ENCODE assay signal across 23 cellular contexts in the genomic region with DNA sequence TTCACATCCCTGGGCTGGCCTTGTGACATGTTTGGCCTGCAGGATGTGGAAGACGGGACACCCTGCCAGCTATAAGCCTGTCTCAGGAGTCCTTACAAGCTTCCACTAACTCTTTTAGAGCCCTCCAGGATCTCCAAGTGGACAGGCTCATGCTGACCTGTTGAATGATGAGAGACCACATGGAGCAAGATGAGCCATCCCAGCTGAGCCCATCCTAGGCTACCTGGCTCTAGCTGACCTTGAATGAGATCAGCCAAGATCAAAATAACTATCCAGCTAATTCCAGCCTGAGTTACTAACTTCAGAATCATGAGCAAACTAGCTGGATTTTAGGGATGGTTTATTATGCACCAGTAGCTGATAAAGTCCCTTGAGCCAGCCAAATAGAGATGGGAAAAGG.
"Had no signal": no experiment of that assay in that cellular context is flagged by ENCODE, and none has a peak within 500 bp of the region (broad histone marks: within the 10 kb centered on the region; RNA-seq: fewer than 3 reads in every experiment).

No MANE protein-coding gene starts in this region.

- H3K4me3 Mint-ChIP-seq: dendritic cell treated with granulocyte-macrophage colony-stimulating factor and Interleukin-4, amounts not matched to agents 40 ng/mL and 50 ng/mL, for 4 days; mesothelial cell of epicardium had no signal

- H3K27me3 ChIP-seq: colonic mucosa, esophagus muscularis mucosa, foreskin keratinocyte, gastrocnemius medialis had no signal

- H3K4me3 ChIP-seq: colonic mucosa, dorsolateral prefrontal cortex, esophagus muscularis mucosa, gastrocnemius medialis, heart right ventricle, left ventricle myocardium inferior, lower lobe of right lung, mucosa of descending colon had no signal

- FAIRE-seq: endothelial cell of umbilical vein, islet of Langerhans, keratinocyte had no signal

- H3K27ac Mint-ChIP-seq: dendritic cell treated with granulocyte-macrophage colony-stimulating factor and Interleukin-4, amounts not matched to agents 40 ng/mL and 50 ng/mL, for 4 days; mesothelial cell of epicardium had no signal

- H3K9me3 Mint-ChIP-seq: dendritic cell treated with granulocyte-macrophage colony-stimulating factor and Interleukin-4, amounts not matched to agents 40 ng/mL and 50 ng/mL, for 4 days had no signal

- ATAC-seq: foreskin keratinocyte, gastrocnemius medialis, heart right ventricle, left colon, lower lobe of right lung, mucosa of descending colon had no signal

- H3K9me3 ChIP-seq: colonic mucosa, gastrocnemius medialis, mucosa of descending colon had no signal

- H3K36me3 ChIP-seq: colonic mucosa, esophagus muscularis mucosa, gastrocnemius medialis, heart right ventricle, left ventricle myocardium inferior, lower lobe of right lung had no signal

- H3K4me1 ChIP-seq: colonic mucosa, foreskin keratinocyte, gastrocnemius medialis, heart right ventricle, left ventricle myocardium inferior, lower lobe of right lung had no signal

- H3K27ac ChIP-seq: colonic mucosa, dorsolateral prefrontal cortex, esophagus muscularis mucosa, foreskin keratinocyte, gastrocnemius medialis, heart right ventricle, left ventricle myocardium inferior, lower lobe of right lung had no signal

- DNase-seq: colonic mucosa; cortex of kidney; dorsolateral prefrontal cortex; effector CD4-positive, alpha-beta T cell; effector memory CD4-positive, alpha-beta T cell; foreskin keratinocyte; gastrocnemius medialis; glutamatergic neuron; head of caudate nucleus; heart right ventricle; hippocampal formation; kidney glomerular epithelial cell; left colon; left ventricle myocardium inferior; lower lobe of right lung; mesenchymal stem cell; mucosa of descending colon had no signal
